Comparison of ENCODE assay signal across 11 cellular contexts in genomic region chr11:36450391-36450714, GRCh38. TPM values are rescaled to one million over a fixed set of nuclear protein-coding genes. Genes with fewer than 3 reads are reported as not detected.
A peak's percentile ranks its signal among the peaks of the same experiment; 100 is the strongest.
DNase-seq lines count a peak whose midpoint lies in the region; ATAC-seq and TF ChIP-seq lines count a peak whose summit lies in the region.
"Had no signal": no experiment of that assay in that cellular context is flagged by ENCODE, and none has a peak within 500 bp of the region (broad histone marks: within the 10 kb centered on the region; RNA-seq: fewer than 3 reads in every experiment).

No MANE protein-coding gene starts in this region.

- CTCF ChIA-PET in CD8-positive, alpha-beta memory T cell (lab: Charles Lee), result interaction anchor here (0.9 to 1.2 kb wide), 2 partner anchors 10 to 42 kb away, joined by 3 to 4 read pairs; no protein-coding TSS in a partner anchor
- CTCF ChIA-PET in OCI-LY7 (lab: Charles Lee; ENCODE audit: unreplicated experiment), result interaction anchor here (1.4 kb wide), 1 partner anchor 28 kb away, joined by 4 read pairs; no protein-coding TSS in a partner anchor

- peaks cover 22 to 91% (median 26%) of the 10 kb centered on the region in 3 donors for H3K36me3 Mint-ChIP-seq in CD8-positive, alpha-beta memory T cell
- H3K36me3 Mint-ChIP-seq in memory B cell, result peaks cover 3% of the 10 kb centered on the region

- H3K9me2 ChIP-seq in OCI-LY7 (ENCODE audit: insufficient read depth, low read length), result no peaks in the 10 kb centered on the region

- no peaks in the 10 kb centered on the region for H4K20me1 ChIP-seq in OCI-LY7 (ENCODE audit: insufficient read depth, low read length)

- no peak for TF ChIP-seq EP300 in sigmoid colon (IDR thresholded peaks at IDR 0.05)

- no peaks in the 10 kb centered on the region for H3K27me3 Mint-ChIP-seq in CD8-positive, alpha-beta memory T cell
- H3K27me3 Mint-ChIP-seq in memory B cell, result no peaks in the 10 kb centered on the region

- H3K27me3 ChIP-seq in CD8-positive, alpha-beta memory T cell (ENCODE audit: insufficient read depth, low read length, poor library complexity, severe bottlenecking), result no peaks in the 10 kb centered on the region
- H3K27me3 ChIP-seq in adrenal gland (no peaks in the 10 kb centered on the region), sigmoid colon (no peaks in the 10 kb centered on the region)

- H3K4me3 Mint-ChIP-seq in CD8-positive, alpha-beta memory T cell, result peak overlapping the region in 6 of 7 donors; percentile 0 to 71 (median 48)
- H3K4me3 Mint-ChIP-seq in memory B cell, result peak overlapping the region; percentile 75
- H3K4me3 Mint-ChIP-seq: endodermal cell had no signal

- H3K4me1 ChIP-seq in CD8-positive, alpha-beta memory T cell (ENCODE audit: insufficient read depth, low read length), result peaks cover 43% of the 10 kb centered on the region
- peaks cover 9% of the 10 kb centered on the region for H3K4me1 ChIP-seq in OCI-LY7 (ENCODE audit: insufficient read depth, low read length, poor library complexity, severe bottlenecking)
- H3K4me1 ChIP-seq in adrenal gland (replicated peaks in 1 of 2), result peaks cover 7 to 10% of the 10 kb centered on the region in 2 donors
- peaks cover 0 to 14% (median 13%) of the 10 kb centered on the region in 4 donors for H3K4me1 ChIP-seq in sigmoid colon

- peak overlapping the region in 7 of 8 donors; percentile 5 to 94 (median 70) for H3K27ac Mint-ChIP-seq in CD8-positive, alpha-beta memory T cell
- H3K27ac Mint-ChIP-seq in memory B cell, result peak overlapping the region; percentile 66
- H3K27ac Mint-ChIP-seq: endodermal cell had no signal

- no peaks in the 10 kb centered on the region for H3K79me2 ChIP-seq in OCI-LY7 (ENCODE audit: insufficient read depth, low read depth, low read length)

- H3K4me1 Mint-ChIP-seq in CD8-positive, alpha-beta memory T cell, result peaks cover 66 to 75% (median 74%) of the 10 kb centered on the region in 3 donors
- peaks cover 14% of the 10 kb centered on the region for H3K4me1 Mint-ChIP-seq in memory B cell

- no peak overlapping the region for H3K27ac ChIP-seq in CD8-positive, alpha-beta memory T cell (ENCODE audit: low read depth, low read length)
- H3K27ac ChIP-seq in OCI-LY7 (ENCODE audit: low read depth, low read length, poor library complexity, severe bottlenecking), result no peak overlapping the region
- H3K27ac ChIP-seq in adrenal gland, result no peak overlapping the region
- no peak overlapping the region for H3K27ac ChIP-seq in sigmoid colon

- H3K4me3 ChIP-seq in CD8-positive, alpha-beta memory T cell (ENCODE audit: low read length), result peak overlapping the region; percentile 31
- H3K4me3 ChIP-seq in OCI-LY7 (ENCODE audit: low read depth, low read length, poor library complexity, severe bottlenecking) (peak overlapping the region; percentile 7), adrenal gland (peak overlapping the region in 1 of 4 donors; percentile 38), sigmoid colon (peak overlapping the region in 1 of 4 donors; percentile 5)

- H3K4me2 ChIP-seq in OCI-LY7 (ENCODE audit: low read length), result peak overlapping the region; percentile 60

- intact Hi-C loops in OCI-LY7 (cut with micrococcal nuclease; ENCODE audit: unreplicated experiment) (no loop called here), adrenal gland (cut with DNase I) (no loop called here), sigmoid colon (cut with DNase I) (no loop called here)

- BruUV-seq in OCI-LY7 (replicated peaks; lab: Mats Ljungman, UMichigan), result no TSS peak

- ATAC-seq in GM21360 (IDR thresholded peaks at IDR 0.05; ENCODE audit: unreplicated experiment), result peak; percentile 19
- no peak for ATAC-seq in memory B cell (ENCODE audit: low read depth)
- ATAC-seq in HG03025 (IDR thresholded peaks at IDR 0.05; ENCODE audit: low FRiP score, unreplicated experiment), result no peak

- no peak for TF ChIP-seq CTCF in OCI-LY7 (conservative IDR thresholded peaks at IDR 0.05; ENCODE audit: low read length)
- no peak for TF ChIP-seq CTCF in adrenal gland (IDR thresholded peaks at IDR 0.05)
- TF ChIP-seq CTCF in sigmoid colon (IDR thresholded peaks at IDR 0.05), result no peak

- H2AFZ ChIP-seq in OCI-LY7 (ENCODE audit: low read length), result peak overlapping the region; percentile 63

- peaks cover 6% of the 10 kb centered on the region for H3K36me3 ChIP-seq in CD8-positive, alpha-beta memory T cell (ENCODE audit: insufficient read depth, low read length)
- H3K36me3 ChIP-seq in OCI-LY7 (ENCODE audit: insufficient read depth, low read length) (no peaks in the 10 kb centered on the region), adrenal gland (replicated peaks in 1 of 2) (no peaks in the 10 kb centered on the region), sigmoid colon (no peaks in the 10 kb centered on the region)

- no peaks in the 10 kb centered on the region for H3K9me3 Mint-ChIP-seq in CD8-positive, alpha-beta memory T cell
- H3K9me3 Mint-ChIP-seq in memory B cell, result no peaks in the 10 kb centered on the region
- H3K9me3 Mint-ChIP-seq: endodermal cell had no signal

- TF ChIP-seq POLR2A in adrenal gland (IDR thresholded peaks at IDR 0.05), result no peak
- TF ChIP-seq POLR2A in sigmoid colon (IDR thresholded peaks at IDR 0.05), result no peak

- POLR2A ChIA-PET in CD8-positive, alpha-beta memory T cell (lab: Charles Lee), result no interaction called here
- POLR2A ChIA-PET in OCI-LY7 (lab: Charles Lee), result no interaction called here

- no peak for DNase-seq in CD8-positive, alpha-beta memory T cell
- DNase-seq in OCI-LY7 (ENCODE audit: low spot score) (no peak), memory B cell (ENCODE audit: low spot score in 2 of 2) (no peak), iPS-NIHi7 (ENCODE audit: extremely low spot score) (no peak), adrenal gland (no peak), sigmoid colon (no peak)
- DNase-seq: endodermal cell, GF-D8, KG1 had no signal

- WGBS in adrenal gland, 4 donors, result 49 to 67% (median 61%) methylated on average over 2 of the region's 2 CpGs
- 23 to 43% methylated on average over 2 of the region's 2 CpGs for WGBS in sigmoid colon, 2 donors

- H3K9me3 ChIP-seq in CD8-positive, alpha-beta memory T cell (ENCODE audit: low read length), result no peaks in the 10 kb centered on the region
- H3K9me3 ChIP-seq in OCI-LY7 (ENCODE audit: low read length) (no peaks in the 10 kb centered on the region), adrenal gland (replicated peaks in 1 of 3) (no peaks in the 10 kb centered on the region), sigmoid colon (no peaks in the 10 kb centered on the region)

RNA-seq across cellular contexts. Expression of gene TRAF6, which starts 59.7 kb away (rescaled TPM):
- total RNA-seq in CD8-positive, alpha-beta memory T cell, result 10 to 100 TPM; 14.4 to 16.6 TPM
- 12.7 TPM for polyA plus RNA-seq in CD8-positive, alpha-beta memory T cell
- 5.5 and 6.8 TPM in 2 replicates for total RNA-seq in OCI-LY7 (2014; rRNA removed; shearing (Covaris generic))
- total RNA-seq in OCI-LY7 (2022) (10.2 and 11.4 TPM in 2 replicates), adrenal gland (10 to 100 TPM; 11.6 to 18.5 (median 17.2) TPM), sigmoid colon (10 to 100 TPM; 10.3 to 15.5 (median 12.4) TPM)
- polyA plus RNA-seq in adrenal gland (10 to 100 TPM in 1 of 3 donors, 1 to 10 TPM in 2; 2.3 to 11.4 (median 2.7) TPM), sigmoid colon (1 to 10 TPM; 3.6 to 6.7 (median 4.2) TPM)
